ENCODE assay signal across 11 cellular contexts in the genomic region with DNA sequence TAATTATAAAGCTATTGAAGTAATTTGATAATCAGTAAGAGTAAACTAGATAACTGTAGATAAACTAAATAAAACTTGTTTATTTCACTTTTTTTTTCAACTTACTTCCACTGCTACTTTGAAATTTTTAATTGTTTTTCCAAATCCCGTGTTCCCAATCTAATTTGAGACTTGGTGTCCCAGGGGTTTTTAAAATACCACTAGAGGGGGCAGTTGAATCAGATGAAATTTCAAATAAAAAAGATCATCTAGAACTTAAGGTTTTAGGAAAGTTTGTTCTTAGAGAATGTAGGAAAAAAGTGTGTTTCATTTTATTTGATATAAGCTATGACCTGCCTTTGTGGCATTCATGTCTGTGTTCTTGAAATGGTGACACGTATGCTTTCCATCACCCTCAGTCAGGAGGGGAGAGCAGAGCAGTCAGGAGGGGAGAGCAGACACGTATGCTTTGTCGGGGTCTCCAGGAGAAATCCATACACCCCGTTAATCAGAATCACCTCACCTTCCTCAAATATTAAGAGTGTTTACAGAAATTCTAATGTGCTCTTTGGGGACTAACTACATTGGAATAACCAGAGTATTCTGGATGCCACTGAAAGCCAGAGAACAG. TPM values are rescaled to one million over a fixed set of nuclear protein-coding genes. Genes with fewer than 3 reads are reported as not detected.
DNase-seq lines count a peak whose midpoint lies in the region; ATAC-seq, FAIRE-seq and TF ChIP-seq lines count a peak whose summit lies in the region.
"Had no signal": no experiment of that assay in that cellular context is flagged by ENCODE, and none has a peak within 500 bp of the region (broad histone marks: within the 10 kb centered on the region; RNA-seq: fewer than 3 reads in every experiment).

No MANE protein-coding gene starts in this region.

- H3K4me2 ChIP-seq in OCI-LY3 (ENCODE audit: low read length): no peak overlapping the region
- no peak overlapping the region for H3K4me2 ChIP-seq in endothelial cell of umbilical vein (ENCODE audit: insufficient read depth, low read length)
- H3K4me2 ChIP-seq: BLaER1 had no signal

- intact Hi-C loops in endothelial cell of umbilical vein (cut with micrococcal nuclease): loop anchor here (5.0 kb wide), 1 partner anchor 903 kb away; no protein-coding TSS in a partner anchor

- H3K9me1 ChIP-seq in endothelial cell of umbilical vein (replicated peaks; ENCODE audit: control insufficient read depth, extremely low read depth, insufficient read depth, low read length): no peaks in the 10 kb centered on the region

- dilution Hi-C loops in endothelial cell of umbilical vein (cut with MboI; ENCODE audit: extremely low pct_ligation_motif_present, low sequenced_read_pairs): no loop called here

- no peak for TF ChIP-seq POLR2A in endothelial cell of umbilical vein (IDR thresholded peaks at IDR 0.05; ENCODE audit: low read depth, low read length)

- H3K9ac ChIP-seq in OCI-LY3 (ENCODE audit: low read length): no peak overlapping the region
- H3K9ac ChIP-seq in endothelial cell of umbilical vein (replicated peaks; ENCODE audit: extremely low read depth, insufficient read depth, low read length): no peak overlapping the region
- H3K9ac ChIP-seq: BLaER1 had no signal

- CTCF ChIA-PET in endothelial cell of umbilical vein (lab: Charles Lee): interaction anchor here (0.9 to 7.1 kb wide), 3 partner anchors 8 to 136 kb away, joined by 3 to 60 read pairs (median 5); no protein-coding TSS in a partner anchor

- H3K79me2 ChIP-seq in OCI-LY3 (ENCODE audit: low read length) (no peaks in the 10 kb centered on the region), endothelial cell of umbilical vein (ENCODE audit: control insufficient read depth, insufficient read depth, low read length) (no peaks in the 10 kb centered on the region)

- H3K27me3 ChIP-seq in OCI-LY3 (ENCODE audit: low read depth, low read length): peaks cover 10% of the 10 kb centered on the region
- H3K27me3 ChIP-seq in endothelial cell of umbilical vein (ENCODE audit: control insufficient read depth in 2 of 2, insufficient read depth in 2 of 2, low read length in 2 of 2): no peaks in the 10 kb centered on the region
- H3K27me3 ChIP-seq: BLaER1 had no signal

- H3K4me3 ChIP-seq in OCI-LY3 (ENCODE audit: low read length): no peak overlapping the region
- no peak overlapping the region for H3K4me3 ChIP-seq in endothelial cell of umbilical vein (replicated peaks in 1 of 3; ENCODE audit: insufficient read depth in 1 of 3, low read depth in 1 of 3, low read length in 3 of 3)
- H3K4me3 ChIP-seq: BLaER1 had no signal

- BruUV-seq in endothelial cell of umbilical vein (replicated peaks; lab: Mats Ljungman, UMichigan): no TSS peak

- peak; percentile 6 for DNase-seq in NCI-H1436 (lab: John Stamatoyannopoulos, UW)
- no peak for DNase-seq in NCI-H1436 treated with DMSO at 0.1 percent for 48 hours (lab: John Stamatoyannopoulos, UW)
- no peak for DNase-seq in endothelial cell of umbilical vein (ENCODE audit: low read depth, low spot score)
- no peak for DNase-seq in progenitor cell of endocrine pancreas (ENCODE audit: low spot score, unreplicated experiment)
- no peak for DNase-seq in NCI-H510A treated with DMSO at 0.1 percent for 48 hours (lab: John Stamatoyannopoulos, UW)
- DNase-seq in SKM-1 treated with dmso at 0.1 percent for 144 hours (lab: John Stamatoyannopoulos, UW; ENCODE audit: unreplicated experiment): no peak
- DNase-seq: right cardiac atrium had no signal

- POLR2A ChIA-PET in endothelial cell of umbilical vein (lab: Charles Lee): no interaction called here

- H3K27ac ChIP-seq in OCI-LY3 (ENCODE audit: low read length): no peak overlapping the region
- no peak overlapping the region for H3K27ac ChIP-seq in endothelial cell of umbilical vein (ENCODE audit: insufficient read depth, low read depth, low read length)
- H3K27ac ChIP-seq: BLaER1 had no signal

- H3K4me1 ChIP-seq in OCI-LY3 (ENCODE audit: low read length): 0 out of 2 replicates have a peak, but pooled peaks cover 2% of the 10 kb centered on the region
- no peaks in the 10 kb centered on the region for H3K4me1 ChIP-seq in endothelial cell of umbilical vein (ENCODE audit: control insufficient read depth, extremely low read depth, insufficient read depth, low read length)
- H3K4me1 ChIP-seq: BLaER1 had no signal

- H3K36me3 ChIP-seq in OCI-LY3 (replicated peaks; ENCODE audit: low read depth, low read length) (no peaks in the 10 kb centered on the region), endothelial cell of umbilical vein (ENCODE audit: control insufficient read depth in 2 of 2, extremely low read depth in 1 of 2, insufficient read depth in 2 of 2, low read length in 2 of 2) (no peaks in the 10 kb centered on the region)
- H3K36me3 ChIP-seq: BLaER1 had no signal

- FAIRE-seq in endothelial cell of umbilical vein (lab: Jason Lieb, UNC): no peak

- peaks cover 5% of the 10 kb centered on the region for H3K27me3 Mint-ChIP-seq in progenitor cell of endocrine pancreas

- ATAC-seq in GM19351 (IDR thresholded peaks at IDR 0.05; ENCODE audit: unreplicated experiment): no peak
- ATAC-seq: right cardiac atrium had no signal

- H2AFZ ChIP-seq in OCI-LY3 (ENCODE audit: low read depth, low read length) (no peak overlapping the region), endothelial cell of umbilical vein (ENCODE audit: low read depth, low read length) (no peak overlapping the region)

- no peak overlapping the region for H3K27ac Mint-ChIP-seq in progenitor cell of endocrine pancreas
- H3K27ac Mint-ChIP-seq: stimulated activated naive CD8-positive, alpha-beta T cell treated with anti-CD3 and anti-CD28 coated beads, Interleukin-15, Interleukin-2, amounts not matched to agents 100 ng/mL and 50 ng/mL, for 24 hours had no signal

- H3K9me3 Mint-ChIP-seq in progenitor cell of endocrine pancreas (ENCODE audit: low read depth): no peaks in the 10 kb centered on the region
- H3K9me3 Mint-ChIP-seq: stimulated activated naive CD8-positive, alpha-beta T cell treated with anti-CD3 and anti-CD28 coated beads, Interleukin-15, Interleukin-2, amounts not matched to agents 100 ng/mL and 50 ng/mL, for 24 hours had no signal

- H4K20me1 ChIP-seq in OCI-LY3 (ENCODE audit: insufficient read depth, low read length) (no peaks in the 10 kb centered on the region), endothelial cell of umbilical vein (replicated peaks; ENCODE audit: control insufficient read depth, extremely low read depth, insufficient read depth, low read length) (no peaks in the 10 kb centered on the region)
- H4K20me1 ChIP-seq: BLaER1 had no signal

- H3K36me3 Mint-ChIP-seq in progenitor cell of endocrine pancreas (ENCODE audit: insufficient read depth): no peaks in the 10 kb centered on the region

- H3K4me3 Mint-ChIP-seq in progenitor cell of endocrine pancreas (ENCODE audit: low read depth): no peak overlapping the region
- H3K4me3 Mint-ChIP-seq: stimulated activated naive CD8-positive, alpha-beta T cell treated with anti-CD3 and anti-CD28 coated beads, Interleukin-15, Interleukin-2, amounts not matched to agents 100 ng/mL and 50 ng/mL, for 24 hours had no signal

- peaks cover 15% of the 10 kb centered on the region for H3K4me1 Mint-ChIP-seq in progenitor cell of endocrine pancreas (ENCODE audit: low read depth)

- TF ChIP-seq CTCF in OCI-LY3 (IDR thresholded peaks at IDR 0.05; ENCODE audit: low read depth, low read length) (peak; percentile 54), endothelial cell of umbilical vein (IDR thresholded peaks at IDR 0.05; ENCODE audit: extremely low read depth in 1 of 2, insufficient read depth in 1 of 2, low read depth in 1 of 2, low read length in 2 of 2) (peak; percentile 10), progenitor cell of endocrine pancreas (IDR thresholded peaks at IDR 0.05; ENCODE audit: unreplicated experiment) (peak; percentile 74)

- H3K9me3 ChIP-seq in OCI-LY3 (ENCODE audit: insufficient read depth, low read length): no peaks in the 10 kb centered on the region
- H3K9me3 ChIP-seq in endothelial cell of umbilical vein (replicated peaks; ENCODE audit: control insufficient read depth, insufficient read depth, low read length): no peaks in the 10 kb centered on the region
- H3K9me3 ChIP-seq: BLaER1 had no signal

TF ChIP-seq in endothelial cell of umbilical vein, 7 proteins besides CTCF, POLR2A, EP300 and RAD21:
- TF ChIP-seq POLR2AphosphoS5 (IDR thresholded peaks at IDR 0.05; ENCODE audit: insufficient read depth, low read depth, low read length) (no peak), MYC (IDR thresholded peaks at IDR 0.05; ENCODE audit: low read depth, low read length) (no peak), JUN (IDR thresholded peaks at IDR 0.05; ENCODE audit: borderline replicate concordance, insufficient read depth, insufficient read length, low read depth) (no peak), FOS (IDR thresholded peaks at IDR 0.05; ENCODE audit: borderline replicate concordance, insufficient read depth, low read length) (no peak), EZH2 (IDR thresholded peaks at IDR 0.05; ENCODE audit: borderline replicate concordance, low read depth, low read length, severe bottlenecking) (no peak), GATA2 (IDR thresholded peaks at IDR 0.05; ENCODE audit: insufficient read depth, insufficient read length, low read depth, low read length) (no peak)
- TF ChIP-seq, protein P1, sequence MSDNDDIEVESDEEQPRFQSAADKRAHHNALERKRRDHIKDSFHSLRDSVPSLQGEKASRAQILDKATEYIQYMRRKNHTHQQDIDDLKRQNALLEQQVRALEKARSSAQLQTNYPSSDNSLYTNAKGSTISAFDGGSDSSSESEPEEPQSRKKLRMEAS (IDR thresholded peaks at IDR 0.05; ENCODE audit: insufficient read depth, insufficient read length): no peak

RNA-seq across cellular contexts. Expression of a gene that starts 49.9 kb away (rescaled TPM):
- not detected in 2 replicates for total RNA-seq in endothelial cell of umbilical vein
- not detected in 2 replicates for polyA plus RNA-seq in endothelial cell of umbilical vein
- not detected in 2 replicates for polyA plus RNA-seq in endothelial cell of umbilical vein (2011; cell fraction: cytosol; rRNA removed)
- not detected in 2 replicates for polyA plus RNA-seq in endothelial cell of umbilical vein (2011; cell fraction: nucleus; rRNA removed)
- not detected in 2 replicates for polyA plus RNA-seq in endothelial cell of umbilical vein (2012)
- not detected in 2 replicates for polyA minus RNA-seq in endothelial cell of umbilical vein
- polyA minus RNA-seq in endothelial cell of umbilical vein (2011; cell fraction: cytosol; rRNA and poly(A)+ RNA removed): not detected
- not detected in 2 replicates for polyA minus RNA-seq in endothelial cell of umbilical vein (2011; cell fraction: nucleus; rRNA and poly(A)+ RNA removed)
- 0.38 TPM in 1 of 2 replicates, not detected in the other for total RNA-seq in progenitor cell of endocrine pancreas

Comparison
In these comparisons a context has a peak if more than half of its experiments do, and no peak if none do; other contexts are left out.
1. CTCF ChIP-seq: peak in every context shown above with its lines; median percentile 74 in progenitor cell of endocrine pancreas; 54 in OCI-LY3; 10 in endothelial cell of umbilical vein.